In the genomic region with DNA sequence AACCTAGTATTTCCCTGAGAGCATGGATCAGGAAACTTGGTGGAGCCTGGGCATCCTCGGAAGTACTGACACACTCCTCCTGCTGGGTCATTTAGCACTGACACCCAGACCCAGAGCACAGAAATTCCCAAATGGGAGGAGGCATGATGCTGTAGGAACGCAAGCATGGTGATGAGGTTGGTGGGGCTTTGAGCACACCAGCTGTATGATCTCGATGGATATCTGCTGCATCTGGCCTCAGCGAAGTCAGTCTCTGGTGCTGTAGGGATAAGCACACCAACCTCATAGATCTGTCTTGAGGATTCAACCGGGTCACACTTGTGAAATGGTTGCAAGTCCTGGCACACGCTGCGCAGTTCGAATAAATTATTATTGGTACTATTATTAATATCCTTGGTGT, we compare ENCODE assay signal across 20 cellular contexts. TPM values are rescaled to one million over a fixed set of nuclear protein-coding genes. Genes with fewer than 3 reads are reported as not detected.
A peak's percentile ranks its signal among the peaks of the same experiment; 100 is the strongest.
DNase-seq lines count a peak whose midpoint lies in the region; ATAC-seq, FAIRE-seq and TF ChIP-seq lines count a peak whose summit lies in the region.
"Had no signal": no experiment of that assay in that cellular context is flagged by ENCODE, and none has a peak within 500 bp of the region (broad histone marks: within the 10 kb centered on the region; RNA-seq: fewer than 3 reads in every experiment).

No MANE protein-coding gene starts in this region.

- no peak overlapping the region for H4K91ac ChIP-seq in neuronal stem cell (ENCODE audit: low read depth, low read length, poor library complexity)

- no peak overlapping the region for H2BK5ac ChIP-seq in neuronal stem cell (ENCODE audit: low read length)

- H3K9ac ChIP-seq in endodermal cell (ENCODE audit: extremely low read depth, low read length, poor library complexity, severe bottlenecking), result no peak overlapping the region
- H3K9ac ChIP-seq in neuronal stem cell (ENCODE audit: low read depth, low read length, poor library complexity), result no peak overlapping the region
- H3K9ac ChIP-seq in kidney (ENCODE audit: low read length in 2 of 2), result no peak overlapping the region
- H3K9ac ChIP-seq: GM23248 had no signal

- H2BK15ac ChIP-seq in neuronal stem cell (ENCODE audit: low read length), result no peak overlapping the region

- H3K4me1 ChIP-seq in endodermal cell (ENCODE audit: control insufficient read depth, insufficient read depth, low read length), result no peaks in the 10 kb centered on the region
- no peaks in the 10 kb centered on the region for H3K4me1 ChIP-seq in neuronal stem cell (ENCODE audit: control insufficient read depth in 2 of 2, insufficient read depth in 1 of 2, low read depth in 1 of 2, low read length in 2 of 2)
- no peaks in the 10 kb centered on the region for H3K4me1 ChIP-seq in kidney (ENCODE audit: control insufficient read depth in 1 of 2, insufficient read depth in 1 of 2, low read depth in 1 of 2, low read length in 2 of 2)
- H3K4me1 ChIP-seq: Caco-2, HAP-1 had no signal

- no peaks in the 10 kb centered on the region for H3K4me1 Mint-ChIP-seq in endodermal cell
- no peaks in the 10 kb centered on the region for H3K4me1 Mint-ChIP-seq in CD4-positive, alpha-beta T cell (ENCODE audit: low read depth)

- H3K18ac ChIP-seq in neuronal stem cell (ENCODE audit: low read length), result no peak overlapping the region

- H3K27ac Mint-ChIP-seq in endodermal cell, result no peak overlapping the region
- H3K27ac Mint-ChIP-seq in CD4-positive, alpha-beta T cell, result no peak overlapping the region
- H3K27ac Mint-ChIP-seq: CD8-positive, alpha-beta T cell; HFFc6 had no signal

- H2AK5ac ChIP-seq in neuronal stem cell (ENCODE audit: low read depth, low read length), result no peak overlapping the region

- H3K36me3 Mint-ChIP-seq in endodermal cell (ENCODE audit: low read depth), result peaks cover 8% of the 10 kb centered on the region
- no peaks in the 10 kb centered on the region for H3K36me3 Mint-ChIP-seq in CD4-positive, alpha-beta T cell (ENCODE audit: low read depth)
- H3K36me3 Mint-ChIP-seq: CD8-positive, alpha-beta T cell had no signal

- DNase-seq in ecto neural progenitor cell (ENCODE audit: low spot score) (peak; percentile 32), endodermal cell (no peak), neuronal stem cell (ENCODE audit: low spot score) (no peak), urothelium cell line (ENCODE audit: low spot score) (no peak), kidney (no peak)
- no peak for DNase-seq in CD4-positive, alpha-beta T cell
- DNase-seq: C1 segment of cervical spinal cord; Caco-2; CD8-positive, alpha-beta T cell; DMS153; DND-41; GM23248; HFFc6 had no signal

- no peak overlapping the region for H2BK12ac ChIP-seq in neuronal stem cell (ENCODE audit: low read length)

- H3K27me3 ChIP-seq in endodermal cell (ENCODE audit: control insufficient read depth, insufficient read depth, low read length, poor library complexity, severe bottlenecking) (no peaks in the 10 kb centered on the region), neuronal stem cell (ENCODE audit: control insufficient read depth in 3 of 3, insufficient read depth in 3 of 3, low read depth in 1 of 3, low read length in 3 of 3) (no peaks in the 10 kb centered on the region)
- H3K27me3 ChIP-seq in CD4-positive, alpha-beta T cell (ENCODE audit: control insufficient read depth, insufficient read depth, low read length), result no peaks in the 10 kb centered on the region

- no peak overlapping the region for H4K8ac ChIP-seq in neuronal stem cell (ENCODE audit: low read depth, low read length)

- H2BK120ac ChIP-seq in neuronal stem cell (ENCODE audit: low read depth, low read length), result no peak overlapping the region

- H3K14ac ChIP-seq in neuronal stem cell (ENCODE audit: low read length), result peak overlapping the region; percentile 1

- CTCF ChIA-PET in CD4-positive, alpha-beta T cell (lab: Charles Lee), result no interaction called here

- peak; percentile 32 for TF ChIP-seq CTCF in endodermal cell (conservative IDR thresholded peaks at IDR 0.05)
- TF ChIP-seq CTCF in CD4-positive, alpha-beta T cell (IDR thresholded peaks at IDR 0.05), result no peak
- TF ChIP-seq CTCF in kidney (IDR thresholded peaks at IDR 0.05; ENCODE audit: borderline replicate concordance, extremely low read depth, insufficient read depth), result no peak

- POLR2A ChIA-PET in CD4-positive, alpha-beta T cell (lab: Charles Lee), result no interaction called here

- H3K4me2 ChIP-seq in neuronal stem cell (ENCODE audit: insufficient read depth, low read length, poor library complexity, severe bottlenecking), result no peak overlapping the region

- 67 to 83% methylated on average over 4 to 8 of the region's 8 CpGs for WGBS in endodermal cell (ENCODE audit: insufficient coverage in 1 of 2, insufficient read length in 1 of 2), 2 experiments
- WGBS in neuronal stem cell (ENCODE audit: extremely low coverage in 2 of 2, insufficient read length in 2 of 2, insufficient replicate concordance in 1 of 2), 2 donors, result no CpG with 5 or more reads among the region's 8 CpGs

- H3K4me3 Mint-ChIP-seq in endodermal cell, result no peak overlapping the region
- no peak overlapping the region for H3K4me3 Mint-ChIP-seq in CD4-positive, alpha-beta T cell
- H3K4me3 Mint-ChIP-seq: CD8-positive, alpha-beta T cell; HFFc6 had no signal

- H3K4ac ChIP-seq in neuronal stem cell (ENCODE audit: low read length), result no peak overlapping the region

- H3K9me3 ChIP-seq in endodermal cell (ENCODE audit: control insufficient read depth, low read length) (no peaks in the 10 kb centered on the region), neuronal stem cell (replicated peaks in 1 of 2; ENCODE audit: control insufficient read depth in 2 of 2, insufficient read depth in 1 of 2, low read depth in 1 of 2, low read length in 2 of 2) (no peaks in the 10 kb centered on the region), kidney (ENCODE audit: control insufficient read depth in 1 of 2, low read length in 2 of 2) (no peaks in the 10 kb centered on the region)
- no peaks in the 10 kb centered on the region for H3K9me3 ChIP-seq in CD4-positive, alpha-beta T cell (ENCODE audit: control insufficient read depth, low read length)
- H3K9me3 ChIP-seq: Caco-2, HAP-1 had no signal

- peaks cover 1% of the 10 kb centered on the region for H3K27me3 Mint-ChIP-seq in endodermal cell (ENCODE audit: insufficient read depth)
- H3K27me3 Mint-ChIP-seq in CD4-positive, alpha-beta T cell, result no peaks in the 10 kb centered on the region

- H3K79me1 ChIP-seq in neuronal stem cell (ENCODE audit: low read depth, low read length), result no peaks in the 10 kb centered on the region

- ATAC-seq in CD4-positive, alpha-beta T cell (ENCODE audit: poor library complexity), result no peak
- ATAC-seq: CD8-positive, alpha-beta T cell had no signal

- no peak overlapping the region for H3K23ac ChIP-seq in neuronal stem cell (ENCODE audit: low read depth, low read length, poor library complexity)

- FAIRE-seq in urothelium cell line (lab: Jason Lieb, UNC), result no peak
- no peak for FAIRE-seq in kidney (lab: Jason Lieb, UNC)
- FAIRE-seq: G401.6, GM12892, GM19239 had no signal

- H3K27ac ChIP-seq in endodermal cell (ENCODE audit: low read depth, low read length) (no peak overlapping the region), neuronal stem cell (replicated peaks; ENCODE audit: low read length) (no peak overlapping the region), kidney (ENCODE audit: low read depth in 2 of 2, low read length in 2 of 2) (no peak overlapping the region)
- H3K27ac ChIP-seq in CD4-positive, alpha-beta T cell (ENCODE audit: low read depth, low read length), result no peak overlapping the region
- H3K27ac ChIP-seq: GM23248 had no signal

- no peak overlapping the region for H2AFZ ChIP-seq in neuronal stem cell (ENCODE audit: low read length)
- H2AFZ ChIP-seq: GM23248 had no signal

- H3K4me3 ChIP-seq in endodermal cell (ENCODE audit: low read length) (no peak overlapping the region), neuronal stem cell (ENCODE audit: low read length in 2 of 2) (no peak overlapping the region), kidney (ENCODE audit: low read length in 2 of 2) (no peak overlapping the region)
- H3K4me3 ChIP-seq: GM23248, HAP-1 had no signal

- H3K36me3 ChIP-seq in endodermal cell (ENCODE audit: control insufficient read depth, insufficient read depth, low read length), result no peaks in the 10 kb centered on the region
- no peaks in the 10 kb centered on the region for H3K36me3 ChIP-seq in neuronal stem cell (replicated peaks in 1 of 2; ENCODE audit: control insufficient read depth in 2 of 2, insufficient read depth in 2 of 2, low read length in 2 of 2)
- no peaks in the 10 kb centered on the region for H3K36me3 ChIP-seq in kidney (ENCODE audit: control insufficient read depth in 1 of 2, insufficient read depth in 2 of 2, low read length in 2 of 2)
- H3K36me3 ChIP-seq: HAP-1 had no signal

- H3K9me3 Mint-ChIP-seq in endodermal cell, result no peaks in the 10 kb centered on the region
- no peaks in the 10 kb centered on the region for H3K9me3 Mint-ChIP-seq in CD4-positive, alpha-beta T cell
- H3K9me3 Mint-ChIP-seq: CD8-positive, alpha-beta T cell had no signal

- intact Hi-C loops in CD4-positive, alpha-beta T cell (cut with DNase I, micrococcal nuclease), result no loop called here
- intact Hi-C loops in kidney (cut with DNase I), result no loop called here

RNA-seq across cellular contexts. Expression of gene SHISA6, which starts 52.5 kb away (rescaled TPM):
- total RNA-seq in endodermal cell, result 10 to 100 TPM in 1 of 2 donors, 1 to 10 TPM in 1; 6.7 to 14.4 TPM
- 2.2 TPM for polyA plus RNA-seq in endodermal cell (2013, experiment 1 of 2)
- polyA plus RNA-seq in endodermal cell (2013, experiment 2 of 2), result 2.3 TPM
- 2.7 TPM for polyA plus RNA-seq in neuronal stem cell (2013, experiment 1 of 2)
- 2.8 TPM for polyA plus RNA-seq in neuronal stem cell (2013, experiment 2 of 2)
- total RNA-seq in CD4-positive, alpha-beta T cell, result not detected
- 1.0 TPM for total RNA-seq in kidney
- 0.84 TPM for polyA plus RNA-seq in kidney (ENCODE audit: insufficient read depth, low read depth, low replicate concordance)
- total RNA-seq: A172; CD8-positive, alpha-beta T cell; GM23248; H4; HFFc6 had no signal
- polyA plus RNA-seq: BJ, GM23248 had no signal
